In the genomic region with DNA sequence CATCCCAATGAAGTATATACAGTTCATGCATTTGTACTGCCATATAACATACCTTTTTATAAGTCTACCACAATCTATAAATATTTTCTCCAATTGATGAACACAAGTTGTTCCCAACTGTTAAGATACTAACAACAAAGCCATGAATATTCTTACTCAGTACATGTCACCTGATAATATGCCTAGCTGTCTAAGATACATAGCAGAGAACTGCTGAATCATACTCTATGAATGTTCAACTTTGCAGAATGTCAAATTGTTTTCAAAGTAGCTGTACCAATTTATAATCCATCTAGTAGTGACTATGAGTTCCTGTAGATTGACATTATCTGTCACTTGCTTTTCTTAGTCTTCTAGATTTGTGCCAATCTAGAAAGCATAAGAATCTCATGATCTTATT, we compare ENCODE assay signal across 14 cellular contexts.
DNase-seq lines count a peak whose midpoint lies in the region; ATAC-seq and TF ChIP-seq lines count a peak whose summit lies in the region.
"Had no signal": no experiment of that assay in that cellular context is flagged by ENCODE, and none has a peak within 500 bp of the region (broad histone marks: within the 10 kb centered on the region; RNA-seq: fewer than 3 reads in every experiment).

No MANE protein-coding gene starts in this region.

- H3K36me3 Mint-ChIP-seq in activated CD8-positive, alpha-beta T cell treated with anti-CD3 and anti-CD28 coated beads for 36 hours (ENCODE audit: low read depth), result peaks cover 4% of the 10 kb centered on the region

- H3K4me3 Mint-ChIP-seq in activated CD8-positive, alpha-beta T cell treated with anti-CD3 and anti-CD28 coated beads for 36 hours, result no peak overlapping the region
- H3K4me3 Mint-ChIP-seq: activated CD4-positive, alpha-beta memory T cell treated with anti-CD3 and anti-CD28 coated beads, Interleukin-2, amount 10 ng/mL, durations not matched to agents 7 days and 5 days had no signal

- POLR2A ChIA-PET in activated CD8-positive, alpha-beta T cell treated with anti-CD3 and anti-CD28 coated beads for 36 hours (lab: Charles Lee), result no interaction called here

- no peak overlapping the region for H3K9ac ChIP-seq in neural cell (ENCODE audit: low read length)

- no peaks in the 10 kb centered on the region for H3K9me2 ChIP-seq in neural cell (ENCODE audit: insufficient read depth, low read length)

- no peaks in the 10 kb centered on the region for H3K79me2 ChIP-seq in neural cell (replicated peaks; ENCODE audit: insufficient read depth, low read length)

- no peak overlapping the region for H2AFZ ChIP-seq in neural cell (ENCODE audit: low read depth, low read length)

- DNase-seq in Caki2 (ENCODE audit: low read depth), result peak; percentile 14
- DNase-seq in LHCN-M2 (ENCODE audit: low read depth), result peak; percentile 45
- peak; percentile 51 for DNase-seq in epithelial cell of proximal tubule (ENCODE audit: low read depth)
- no peak for DNase-seq in activated CD8-positive, alpha-beta T cell treated with anti-CD3 and anti-CD28 coated beads for 36 hours
- DNase-seq in cortex of kidney (lab: John Stamatoyannopoulos, UW), result no peak
- DNase-seq in SIG-M5 treated with dmso at 0.1 percent for 504 hours (lab: John Stamatoyannopoulos, UW; ENCODE audit: unreplicated experiment), result no peak
- no peak for DNase-seq in SW 1271 (lab: John Stamatoyannopoulos, UW)
- DNase-seq: activated CD4-positive, alpha-beta memory T cell treated with anti-CD3 and anti-CD28 coated beads, Interleukin-2, amount 10 ng/mL, durations not matched to agents 7 days and 5 days; midbrain; NCI-H526 treated with DMSO at 0.1 percent for 48 hours; stomach had no signal

- no peak for ATAC-seq in activated CD8-positive, alpha-beta T cell treated with anti-CD3 and anti-CD28 coated beads for 36 hours

- intact Hi-C loops in activated CD8-positive, alpha-beta T cell treated with anti-CD3 and anti-CD28 coated beads for 36 hours (cut with micrococcal nuclease), result no loop called here

- H3K27ac Mint-ChIP-seq in activated CD8-positive, alpha-beta T cell treated with anti-CD3 and anti-CD28 coated beads for 36 hours, result no peak overlapping the region
- H3K27ac Mint-ChIP-seq: activated CD4-positive, alpha-beta memory T cell treated with anti-CD3 and anti-CD28 coated beads, Interleukin-2, amount 10 ng/mL, durations not matched to agents 7 days and 5 days had no signal

- no peaks in the 10 kb centered on the region for H3K27me3 ChIP-seq in neural cell (ENCODE audit: insufficient read depth, low read depth, low read length)
- H3K27me3 ChIP-seq: stomach had no signal

- no peaks in the 10 kb centered on the region for H3K4me1 Mint-ChIP-seq in activated CD8-positive, alpha-beta T cell treated with anti-CD3 and anti-CD28 coated beads for 36 hours (ENCODE audit: low read depth)
- H3K4me1 Mint-ChIP-seq: activated CD4-positive, alpha-beta memory T cell treated with anti-CD3 and anti-CD28 coated beads, Interleukin-2, amount 10 ng/mL, durations not matched to agents 7 days and 5 days had no signal

- no peak for TF ChIP-seq CTCF in epithelial cell of proximal tubule (conservative IDR thresholded peaks at IDR 0.05; ENCODE audit: low read depth, low read length)
- TF ChIP-seq CTCF in neural cell (IDR thresholded peaks at IDR 0.05; ENCODE audit: poor library complexity, severe bottlenecking), result no peak
- TF ChIP-seq CTCF in activated CD8-positive, alpha-beta T cell treated with anti-CD3 and anti-CD28 coated beads for 36 hours (IDR thresholded peaks at IDR 0.05), result no peak

- in situ Hi-C loops in Caki2 (cut with HindIII; ENCODE audit: low pct_unique_long_range_greater_than_20kb, low sequenced_read_pairs), result no loop called here

- no peak overlapping the region for H3K27ac ChIP-seq in neural cell (ENCODE audit: low read length)
- H3K27ac ChIP-seq: HL-60, stomach, VCaP had no signal

- H3K4me3 ChIP-seq in epithelial cell of proximal tubule (ENCODE audit: low read depth, low read length) (no peak overlapping the region), neural cell (ENCODE audit: low read length) (no peak overlapping the region)
- H3K4me3 ChIP-seq: stomach had no signal

- no peaks in the 10 kb centered on the region for H4K20me1 ChIP-seq in neural cell (ENCODE audit: insufficient read depth)

- CTCF ChIA-PET in activated CD8-positive, alpha-beta T cell treated with anti-CD3 and anti-CD28 coated beads for 36 hours (lab: Charles Lee), result no interaction called here

- no peaks in the 10 kb centered on the region for H3K9me3 Mint-ChIP-seq in activated CD8-positive, alpha-beta T cell treated with anti-CD3 and anti-CD28 coated beads for 36 hours
- H3K9me3 Mint-ChIP-seq: activated CD4-positive, alpha-beta memory T cell treated with anti-CD3 and anti-CD28 coated beads, Interleukin-2, amount 10 ng/mL, durations not matched to agents 7 days and 5 days had no signal

- peak; percentile 90 for TF ChIP-seq EP300 in neural cell (conservative IDR thresholded peaks at IDR 0.05; ENCODE audit: poor library complexity, severe bottlenecking)

- no peaks in the 10 kb centered on the region for H3K9me3 ChIP-seq in neural cell (ENCODE audit: low read length)
- H3K9me3 ChIP-seq: stomach had no signal

- no peaks in the 10 kb centered on the region for H3F3A ChIP-seq in neural cell (ENCODE audit: insufficient read depth, low read length, poor library complexity, severe bottlenecking)

- H3K36me3 ChIP-seq in neural cell (ENCODE audit: insufficient read depth, low read length), result no peaks in the 10 kb centered on the region
- H3K36me3 ChIP-seq: stomach had no signal

- H3K27me3 Mint-ChIP-seq in activated CD8-positive, alpha-beta T cell treated with anti-CD3 and anti-CD28 coated beads for 36 hours, result no peaks in the 10 kb centered on the region
- H3K27me3 Mint-ChIP-seq: activated CD4-positive, alpha-beta memory T cell treated with anti-CD3 and anti-CD28 coated beads, Interleukin-2, amount 10 ng/mL, durations not matched to agents 7 days and 5 days had no signal

- TF ChIP-seq RAD21 in neural cell (conservative IDR thresholded peaks at IDR 0.05), result no peak

- no peak overlapping the region for H3K4me2 ChIP-seq in neural cell (ENCODE audit: low read length)

TF ChIP-seq in neural cell, 6 proteins besides CTCF, POLR2A, EP300 and RAD21:
- TF ChIP-seq SMC3 (conservative IDR thresholded peaks at IDR 0.05; ENCODE audit: poor library complexity) (no peak), POLR2AphosphoS5 (IDR thresholded peaks at IDR 0.05) (peak; percentile 8)

Comparison
In these comparisons a context has a peak if more than half of its experiments do, and no peak if none do; other contexts are left out.
1. DNase-seq: peak in Caki2 (single experiment), LHCN-M2 (single experiment) and epithelial cell of proximal tubule (single experiment); none in activated CD8-positive, alpha-beta T cell treated with anti-CD3 and anti-CD28 coated beads for 36 hours (single experiment), cortex of kidney (single experiment), SIG-M5 treated with dmso at 0.1 percent for 504 hours (single experiment) and SW 1271 (0 of 2).